12 cellular contexts compared by ENCODE assay signal in genomic region chr11:118896472-118896913, GRCh38. TPM values are rescaled to one million over a fixed set of nuclear protein-coding genes. Genes with fewer than 3 reads are reported as not detected.
A peak's percentile ranks its signal among the peaks of the same experiment; 100 is the strongest.
DNase-seq lines count a peak whose midpoint lies in the region; ATAC-seq and TF ChIP-seq lines count a peak whose summit lies in the region.
"Had no signal": no experiment of that assay in that cellular context is flagged by ENCODE, and none has a peak within 500 bp of the region (broad histone marks: within the 10 kb centered on the region; RNA-seq: fewer than 3 reads in every experiment).

No MANE protein-coding gene starts in this region.

- peaks cover 37% of the 10 kb centered on the region for H3K27me3 Mint-ChIP-seq in GM23338 (ENCODE audit: insufficient read depth, low read depth, poor library complexity)
- H3K27me3 Mint-ChIP-seq in activated CD8-positive, alpha-beta T cell treated with anti-CD3 and anti-CD28 coated beads for 36 hours = no peaks in the 10 kb centered on the region

- peaks cover 0 to 67% (median 11%) of the 10 kb centered on the region in 11 experiments; a peak in 13 of 22 replicates for H4K20me1 ChIP-seq in BLaER1 treated with 17β-estradiol and CSF1 and Interleukin-3, amounts not matched to agents 10 nM and 100 nM
- peaks cover 4% of the 10 kb centered on the region; the same call in 1 of the 2 replicates for H4K20me1 ChIP-seq in GM23338 (replicated peaks; ENCODE audit: insufficient read depth)

- TF ChIP-seq POLR2A in prostate gland (IDR thresholded peaks at IDR 0.05) = no peak

- peak overlapping the region in 10 of 11 experiments; percentile 13 to 57 (median 44); a peak in 18 of 22 replicates for H3K27ac ChIP-seq in BLaER1 treated with 17β-estradiol and CSF1 and Interleukin-3, amounts not matched to agents 10 nM and 100 nM
- 0 out of 2 replicates have a peak overlapping the region, but pooled peaks have one; percentile 32 for H3K27ac ChIP-seq in GM23338 (ENCODE audit: low read depth)
- H3K27ac ChIP-seq in muscle layer of colon (ENCODE audit: low read depth, low read length) = peak overlapping the region; percentile 34
- no peak overlapping the region for H3K27ac ChIP-seq in prostate gland

- H3K4me1 Mint-ChIP-seq in GM23338 = peaks cover 52% of the 10 kb centered on the region
- H3K4me1 Mint-ChIP-seq in activated CD8-positive, alpha-beta T cell treated with anti-CD3 and anti-CD28 coated beads for 36 hours (ENCODE audit: low read depth) = peaks cover 68% of the 10 kb centered on the region

- no peak overlapping the region for H2AFZ ChIP-seq in GM23338

- TF ChIP-seq CTCF in GM23338 (conservative IDR thresholded peaks at IDR 0.05; ENCODE audit: low read depth in 2 of 2) (no peak), prostate gland (IDR thresholded peaks at IDR 0.05) (no peak)
- TF ChIP-seq CTCF in activated CD8-positive, alpha-beta T cell treated with anti-CD3 and anti-CD28 coated beads for 36 hours (IDR thresholded peaks at IDR 0.05) = no peak

- H3K27ac Mint-ChIP-seq in GM23338 = peak overlapping the region; percentile 88
- peak overlapping the region; percentile 95 for H3K27ac Mint-ChIP-seq in activated CD8-positive, alpha-beta T cell treated with anti-CD3 and anti-CD28 coated beads for 36 hours

- no peaks in the 10 kb centered on the region for H3K27me3 ChIP-seq in BLaER1 treated with 17β-estradiol and CSF1 and Interleukin-3, amounts not matched to agents 10 nM and 100 nM
- no peaks in the 10 kb centered on the region for H3K27me3 ChIP-seq in GM23338 (ENCODE audit: insufficient read depth)
- H3K27me3 ChIP-seq in muscle layer of colon (ENCODE audit: control insufficient read depth in 1 of 2, insufficient read depth in 2 of 2, low read length in 2 of 2) = no peaks in the 10 kb centered on the region
- H3K27me3 ChIP-seq in prostate gland (replicated peaks; ENCODE audit: insufficient read depth) = no peaks in the 10 kb centered on the region

- CTCF ChIA-PET in activated CD8-positive, alpha-beta T cell treated with anti-CD3 and anti-CD28 coated beads for 36 hours (lab: Charles Lee) = interaction anchor here (1.0 to 3.1 kb wide), 3 partner anchors 20 to 57 kb away, joined by 3 to 15 read pairs (median 6); no protein-coding TSS in a partner anchor

- no peaks in the 10 kb centered on the region for H3K79me2 ChIP-seq in GM23338 (replicated peaks; ENCODE audit: insufficient read depth)

- intact Hi-C loops in activated CD8-positive, alpha-beta T cell treated with anti-CD3 and anti-CD28 coated beads for 36 hours (cut with micrococcal nuclease) = no loop called here
- intact Hi-C loops in prostate gland (cut with DNase I) = no loop called here

- peak; percentile 11 for ATAC-seq in GM23338
- no peak for ATAC-seq in activated CD8-positive, alpha-beta T cell treated with anti-CD3 and anti-CD28 coated beads for 36 hours
- ATAC-seq: left cardiac atrium had no signal

- peak overlapping the region; percentile 21 to 66 (median 46); a peak in 20 of 22 replicates for H3K9ac ChIP-seq in BLaER1 treated with 17β-estradiol and CSF1 and Interleukin-3, amounts not matched to agents 10 nM and 100 nM
- H3K9ac ChIP-seq in muscle layer of colon (ENCODE audit: low read length) = no peak overlapping the region

- POLR2A ChIA-PET in activated CD8-positive, alpha-beta T cell treated with anti-CD3 and anti-CD28 coated beads for 36 hours (lab: Charles Lee) = interaction anchor here (0.6 to 3.3 kb wide), 12 partner anchors 8 to 206 kb away, joined by 3 to 54 read pairs (median 4); partner anchors contain the start of genes CXCR5 and DDX6

- 82% methylated on average over 10 of the region's 10 CpGs for WGBS in prostate gland

- no peaks in the 10 kb centered on the region; the same call in 2 of the 3 replicates for H3K9me3 Mint-ChIP-seq in GM23338
- H3K9me3 Mint-ChIP-seq in activated CD8-positive, alpha-beta T cell treated with anti-CD3 and anti-CD28 coated beads for 36 hours = no peaks in the 10 kb centered on the region

- peak overlapping the region; percentile 72 to 90 (median 84) for H3K4me2 ChIP-seq in BLaER1 treated with 17β-estradiol and CSF1 and Interleukin-3, amounts not matched to agents 10 nM and 100 nM
- peak overlapping the region; percentile 32; the same call in 1 of the 2 replicates for H3K4me2 ChIP-seq in GM23338

- no peak for DNase-seq in GM23338 (ENCODE audit: low spot score)
- DNase-seq in activated CD8-positive, alpha-beta T cell treated with anti-CD3 and anti-CD28 coated beads for 36 hours = no peak
- no peak for DNase-seq in pons (ENCODE audit: low spot score)
- DNase-seq in NCI-H1417 (lab: John Stamatoyannopoulos, UW) = no peak
- no peak for DNase-seq in prostate gland (ENCODE audit: low spot score)
- no peak for DNase-seq in NCI-H446 treated with DMSO at 0.1 percent for 48 hours (lab: John Stamatoyannopoulos, UW)
- DNase-seq: DMS79 treated with DMSO at 0.1 percent for 48 hours, left cardiac atrium, RPMI8226 had no signal

- no peaks in the 10 kb centered on the region for H3K9me2 ChIP-seq in GM23338 (ENCODE audit: insufficient read depth)

- H3F3A ChIP-seq in GM23338 (replicated peaks; ENCODE audit: low read depth) = no peaks in the 10 kb centered on the region

- H3K4me3 Mint-ChIP-seq in GM23338 = no peak overlapping the region
- H3K4me3 Mint-ChIP-seq in activated CD8-positive, alpha-beta T cell treated with anti-CD3 and anti-CD28 coated beads for 36 hours = no peak overlapping the region

- H3K9me3 ChIP-seq in BLaER1 treated with 17β-estradiol and CSF1 and Interleukin-3, amounts not matched to agents 10 nM and 100 nM (replicated peaks in 1 of 11) = no peaks in the 10 kb centered on the region
- no peaks in the 10 kb centered on the region for H3K9me3 ChIP-seq in muscle layer of colon (ENCODE audit: low read length)
- H3K9me3 ChIP-seq in prostate gland = no peaks in the 10 kb centered on the region

- peaks cover 38 to 94% (median 85%) of the 10 kb centered on the region in 10 experiments for H3K4me1 ChIP-seq in BLaER1 treated with 17β-estradiol and CSF1 and Interleukin-3, amounts not matched to agents 10 nM and 100 nM
- H3K4me1 ChIP-seq in GM23338 (ENCODE audit: insufficient read depth) (peaks cover 28% of the 10 kb centered on the region), muscle layer of colon (ENCODE audit: insufficient read depth, low read length) (peaks cover 15% of the 10 kb centered on the region), prostate gland (replicated peaks) (peaks cover 7% of the 10 kb centered on the region)

- peaks cover 32% of the 10 kb centered on the region for H3K36me3 Mint-ChIP-seq in GM23338 (ENCODE audit: low read depth)
- peaks cover 16% of the 10 kb centered on the region for H3K36me3 Mint-ChIP-seq in activated CD8-positive, alpha-beta T cell treated with anti-CD3 and anti-CD28 coated beads for 36 hours (ENCODE audit: low read depth)

- no peak overlapping the region; a peak in 2 of 20 replicates for H3K4me3 ChIP-seq in BLaER1 treated with 17β-estradiol and CSF1 and Interleukin-3, amounts not matched to agents 10 nM and 100 nM
- H3K4me3 ChIP-seq in GM23338 = no peak overlapping the region
- no peak overlapping the region for H3K4me3 ChIP-seq in muscle layer of colon (ENCODE audit: low read depth in 1 of 2, low read length in 2 of 2)
- H3K4me3 ChIP-seq in prostate gland = no peak overlapping the region

- peaks cover 22 to 42% (median 30%) of the 10 kb centered on the region in 11 experiments for H3K36me3 ChIP-seq in BLaER1 treated with 17β-estradiol and CSF1 and Interleukin-3, amounts not matched to agents 10 nM and 100 nM
- H3K36me3 ChIP-seq in GM23338 (ENCODE audit: insufficient read depth) = no peaks in the 10 kb centered on the region
- H3K36me3 ChIP-seq in muscle layer of colon (ENCODE audit: insufficient read depth, low read length) = peaks cover 35% of the 10 kb centered on the region
- H3K36me3 ChIP-seq in prostate gland = peaks cover 3 to 5% of the 10 kb centered on the region in 2 donors

TF ChIP-seq in GM23338, 12 proteins besides CTCF, POLR2A, EP300 and RAD21:
- no peak for TF ChIP-seq JUNB (IDR thresholded peaks at IDR 0.05; ENCODE audit: unreplicated experiment)
- 0 out of 2 replicates have a peak, but pooled peaks have one; percentile 3 for TF ChIP-seq POLR2AphosphoS5 (IDR thresholded peaks at IDR 0.05; ENCODE audit: low read depth)
TF ChIP-seq in GM23338: peak in this region for 1.

RNA-seq across cellular contexts. Expression of gene CXCR5, which starts 12.8 kb away (rescaled TPM):
- not detected in 2 replicates for total RNA-seq in GM23338 (2014; rRNA removed; shearing (Covaris generic))
- 0.18 and 0.96 TPM in 2 replicates for polyA plus RNA-seq in GM23338 (2016; fragmentation: Nextera tagmentation; extraction: Ambion mirVana)
- under 1 TPM; 0.60 to 0.92 TPM for total RNA-seq in activated CD8-positive, alpha-beta T cell treated with anti-CD3 and anti-CD28 coated beads for 36 hours
- total RNA-seq in prostate gland = under 1 TPM in 1 of 2 donors, not detected in 1; 0.17 TPM
- total RNA-seq: left cardiac atrium, ureter had no signal

RNA-seq across cellular contexts. Expression of gene BCL9L, which starts 29.2 kb away (rescaled TPM):
- 24.1 and 35.1 TPM in 2 replicates for total RNA-seq in GM23338 (2014; rRNA removed; shearing (Covaris generic))
- 15.9 and 23.6 TPM in 2 replicates for polyA plus RNA-seq in GM23338 (2016; fragmentation: Nextera tagmentation; extraction: Ambion mirVana)
- 10 to 100 TPM; 35.9 to 38.8 TPM for total RNA-seq in activated CD8-positive, alpha-beta T cell treated with anti-CD3 and anti-CD28 coated beads for 36 hours
- total RNA-seq in prostate gland = 10 to 100 TPM; 46.6 to 56.8 TPM

RNA-seq across cellular contexts. Expression of gene UPK2, which starts 59.6 kb away (rescaled TPM):
- not detected in 2 replicates for total RNA-seq in GM23338 (2014; rRNA removed; shearing (Covaris generic))
- polyA plus RNA-seq in GM23338 (2016; fragmentation: Nextera tagmentation; extraction: Ambion mirVana) = 0.74 and 1.4 TPM in 2 replicates
- total RNA-seq in activated CD8-positive, alpha-beta T cell treated with anti-CD3 and anti-CD28 coated beads for 36 hours = 1 to 10 TPM; 1.5 to 2.2 TPM
- total RNA-seq in prostate gland = not detected
- total RNA-seq: left cardiac atrium had no signal

Comparison
In these comparisons a context has a peak if more than half of its experiments do, and no peak if none do; other contexts are left out.
1. H3K27ac ChIP-seq: peak in BLaER1 treated with 17β-estradiol and CSF1 and Interleukin-3, amounts not matched to agents 10 nM and 100 nM (10 of 11), GM23338 (single experiment) and muscle layer of colon (single experiment); none in prostate gland (0 of 2).